ENCODE assay signal across 15 cellular contexts in the genomic region with DNA sequence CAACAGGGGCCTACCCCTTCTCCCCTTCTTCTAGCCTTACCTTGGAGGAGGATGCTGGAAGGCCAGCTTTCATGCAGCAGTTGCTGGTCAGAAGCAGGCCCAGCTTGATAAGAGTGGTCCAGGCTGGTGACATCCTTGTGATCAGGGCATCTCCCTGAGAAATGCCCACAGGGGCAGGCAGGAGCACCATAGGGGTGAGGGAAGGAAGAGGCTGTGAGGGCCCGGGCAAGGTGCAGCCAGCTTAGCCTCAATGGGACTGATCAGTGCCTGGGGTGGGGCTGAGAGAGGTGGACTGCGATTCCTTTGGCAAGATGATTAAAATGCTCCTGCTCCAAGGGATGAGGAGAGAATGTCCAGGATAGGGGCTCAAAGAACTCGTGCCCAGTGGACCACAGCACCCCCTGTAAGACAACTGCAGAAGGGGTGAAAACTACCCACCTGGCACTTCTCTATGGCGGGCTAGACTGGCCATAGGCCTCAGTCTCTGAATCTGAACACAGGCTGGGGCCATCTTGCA. TPM values are rescaled to one million over a fixed set of nuclear protein-coding genes. Genes with fewer than 3 reads are reported as not detected.
DNase-seq lines count a peak whose midpoint lies in the region; ATAC-seq and TF ChIP-seq lines count a peak whose summit lies in the region.
"Had no signal": no experiment of that assay in that cellular context is flagged by ENCODE, and none has a peak within 500 bp of the region (broad histone marks: within the 10 kb centered on the region; RNA-seq: fewer than 3 reads in every experiment).

No MANE protein-coding gene starts in this region.

- peak in 1 of 7 experiments; percentile 27 for DNase-seq in CD8-positive, alpha-beta T cell
- DNase-seq in chondrocyte (ENCODE audit: low spot score) = no peak
- no peak for DNase-seq in osteocyte (ENCODE audit: extremely low spot score, unreplicated experiment)
- no peak for DNase-seq in cortex of kidney (lab: John Stamatoyannopoulos, UW)
- no peak for DNase-seq in mucosa of descending colon
- no peak for DNase-seq in NCI-H1105 treated with DMSO at 0.1 percent for 48 hours (lab: John Stamatoyannopoulos, UW)
- no peak for DNase-seq in epidermal melanocyte (ENCODE audit: insufficient read length, low spot score)
- DNase-seq: activated T-cell treated with anti-CD3 and anti-CD28 coated beads for 4 hours, NCI-H1048, NCI-H510A had no signal

- peaks cover 34% of the 10 kb centered on the region for H3K36me3 Mint-ChIP-seq in CD8-positive, alpha-beta T cell
- peaks cover 21% of the 10 kb centered on the region for H3K36me3 Mint-ChIP-seq in chondrocyte (ENCODE audit: low read depth)
- peaks cover 29% of the 10 kb centered on the region for H3K36me3 Mint-ChIP-seq in osteocyte (ENCODE audit: unreplicated experiment)

- CTCF ChIA-PET in CD8-positive, alpha-beta T cell (lab: Charles Lee) = interaction anchor here (1.1 to 4.8 kb wide), 7 partner anchors 9 to 100 kb away, joined by 3 to 24 read pairs (median 10); partner anchors contain the start of gene GALK1
- CTCF ChIA-PET in HEK293 (lab: Yijun Ruan, JAX) = interaction anchor here (0.7 to 9.4 kb wide), 6 partner anchors 9 to 121 kb away, joined by 3 to 73 read pairs (median 6); partner anchors contain the start of gene GALK1

- ATAC-seq in CD8-positive, alpha-beta T cell = no peak
- ATAC-seq in mucosa of descending colon = no peak
- ATAC-seq: right lobe of liver had no signal

- H3K27ac Mint-ChIP-seq in CD8-positive, alpha-beta T cell = peak overlapping the region; percentile 78
- H3K27ac Mint-ChIP-seq in chondrocyte (ENCODE audit: unreplicated experiment) (peak overlapping the region; percentile 18), osteocyte (ENCODE audit: unreplicated experiment) (peak overlapping the region; percentile 80)

- no peak for TF ChIP-seq CTCF in CD8-positive, alpha-beta T cell (IDR thresholded peaks at IDR 0.05)
- no peak for TF ChIP-seq CTCF in HEK293 (tag by site-specific recombination; IDR thresholded peaks at IDR 0.05)
- TF ChIP-seq CTCF in chondrocyte (IDR thresholded peaks at IDR 0.05) = no peak
- TF ChIP-seq CTCF in osteocyte (IDR thresholded peaks at IDR 0.05) = no peak
- TF ChIP-seq CTCF in mucosa of descending colon (IDR thresholded peaks at IDR 0.05) = no peak

- H3K9me3 Mint-ChIP-seq in CD8-positive, alpha-beta T cell = no peaks in the 10 kb centered on the region
- H3K9me3 Mint-ChIP-seq in chondrocyte (ENCODE audit: low read depth) = no peaks in the 10 kb centered on the region
- no peaks in the 10 kb centered on the region for H3K9me3 Mint-ChIP-seq in osteocyte (ENCODE audit: unreplicated experiment)

- H3K36me3 ChIP-seq in CD8-positive, alpha-beta T cell (ENCODE audit: insufficient read depth, low read length) = peaks cover 32% of the 10 kb centered on the region
- peaks cover 0 to 49% of the 10 kb centered on the region in 2 experiments; a peak in 2 of 3 replicates for H3K36me3 ChIP-seq in HEK293 (ENCODE audit: control insufficient read depth in 2 of 2, insufficient read depth in 1 of 2, low read length in 2 of 2)
- peaks cover under 1% of the 10 kb centered on the region for H3K36me3 ChIP-seq in mucosa of descending colon (ENCODE audit: low read depth)

- intact Hi-C loops in CD8-positive, alpha-beta T cell (cut with DNase I, micrococcal nuclease) = no loop called here
- intact Hi-C loops in mucosa of descending colon (cut with DNase I, micrococcal nuclease) = no loop called here

- H3K4me1 Mint-ChIP-seq in CD8-positive, alpha-beta T cell (ENCODE audit: low read depth) = peaks cover 26% of the 10 kb centered on the region
- H3K4me1 Mint-ChIP-seq in chondrocyte (ENCODE audit: low read depth) = peaks cover 26% of the 10 kb centered on the region
- H3K4me1 Mint-ChIP-seq in osteocyte (ENCODE audit: unreplicated experiment) = peaks cover 29% of the 10 kb centered on the region

- no peak overlapping the region for H3K4me3 ChIP-seq in CD8-positive, alpha-beta T cell (ENCODE audit: low read depth, low read length)
- H3K4me3 ChIP-seq in HEK293 (ENCODE audit: low read depth, low read length) = no peak overlapping the region
- H3K4me3 ChIP-seq in mucosa of descending colon = no peak overlapping the region
- H3K4me3 ChIP-seq: cardiac muscle cell, HAP-1, right lobe of liver, thoracic aorta had no signal

- no peaks in the 10 kb centered on the region for H3K9me3 ChIP-seq in CD8-positive, alpha-beta T cell (ENCODE audit: low read length)
- H3K9me3 ChIP-seq in HEK293 (ENCODE audit: control insufficient read depth, insufficient read depth, low read depth, low read length) (no peaks in the 10 kb centered on the region), mucosa of descending colon (no peaks in the 10 kb centered on the region)
- H3K9me3 ChIP-seq: HAP-1, right lobe of liver, thoracic aorta had no signal

- POLR2A ChIA-PET in CD8-positive, alpha-beta T cell (lab: Charles Lee) = interaction anchor here (0.8 to 9.2 kb wide), 11 partner anchors 11 to 104 kb away, joined by 3 to 180 read pairs (median 10); partner anchors contain the start of genes GALK1, TRIM47, UNC13D and UNK
- POLR2A ChIA-PET in HEK293 (lab: Yijun Ruan, JAX) = interaction anchor here (0.9 to 8.1 kb wide), 4 partner anchors 10 to 81 kb away, joined by 3 to 234 read pairs (median 24); partner anchors contain the start of genes GALK1, UNK and WBP2

- no peaks in the 10 kb centered on the region for H3K27me3 Mint-ChIP-seq in CD8-positive, alpha-beta T cell (ENCODE audit: low read depth)
- H3K27me3 Mint-ChIP-seq in chondrocyte (ENCODE audit: low read depth) (no peaks in the 10 kb centered on the region), osteocyte (ENCODE audit: unreplicated experiment) (no peaks in the 10 kb centered on the region)

- H3K27ac ChIP-seq in CD8-positive, alpha-beta T cell (ENCODE audit: low read depth, low read length) = no peak overlapping the region
- H3K27ac ChIP-seq in HEK293 (ENCODE audit: extremely low read depth, low read depth, low read length) = no peak overlapping the region
- H3K27ac ChIP-seq: right lobe of liver had no signal

- H3K27me3 ChIP-seq in CD8-positive, alpha-beta T cell (ENCODE audit: insufficient read depth, low read length) = no peaks in the 10 kb centered on the region
- H3K27me3 ChIP-seq: cardiac muscle cell, right lobe of liver had no signal

- peaks cover 26% of the 10 kb centered on the region for H3K4me1 ChIP-seq in CD8-positive, alpha-beta T cell (ENCODE audit: insufficient read depth, low read length)
- peaks cover 8% of the 10 kb centered on the region; the same call in 1 of the 2 replicates for H3K4me1 ChIP-seq in HEK293 (ENCODE audit: control insufficient read depth, insufficient read depth, low read length)
- peaks cover 28% of the 10 kb centered on the region for H3K4me1 ChIP-seq in mucosa of descending colon (ENCODE audit: low read depth)

- peak overlapping the region; percentile 27 for H3K4me3 Mint-ChIP-seq in CD8-positive, alpha-beta T cell
- H3K4me3 Mint-ChIP-seq in chondrocyte (ENCODE audit: unreplicated experiment) (no peak overlapping the region), osteocyte (ENCODE audit: unreplicated experiment) (no peak overlapping the region)

TF ChIP-seq in HEK293, 187 proteins besides CTCF, POLR2A, EP300 and RAD21:
- no peak for TF ChIP-seq ZNF48 (tag by site-specific recombination; IDR thresholded peaks at IDR 0.05)
- 0 out of 2 replicates have a peak, but pooled peaks have one; percentile 11 for TF ChIP-seq ZNF10 (tag by site-specific recombination; IDR thresholded peaks at IDR 0.05)

RNA-seq across cellular contexts. Expression of gene GALK1, which starts 9.5 kb away (rescaled TPM):
- 1 to 10 TPM; 3.4 to 3.7 TPM for total RNA-seq in CD8-positive, alpha-beta T cell
- total RNA-seq in chondrocyte (27.8 to 34.7 TPM (median 30.0 TPM) in 3 replicates), osteocyte (30.3 and 31.2 TPM in 2 replicates), mucosa of descending colon (10 to 100 TPM in 2 of 3 donors, 1 to 10 TPM in 1; 7.1 to 18.2 (median 18.2) TPM)

RNA-seq across cellular contexts. Expression of gene UNK, which starts 10.1 kb away (rescaled TPM):
- 10 to 100 TPM; 37.3 to 42.8 TPM for total RNA-seq in CD8-positive, alpha-beta T cell
- 20.9 to 35.8 TPM (median 21.0 TPM) in 3 replicates for total RNA-seq in chondrocyte
- 35.1 and 38.2 TPM in 2 replicates for total RNA-seq in osteocyte
- 10 to 100 TPM; 24.5 to 27.5 (median 25.7) TPM for total RNA-seq in mucosa of descending colon

RNA-seq across cellular contexts. Expression of gene ITGB4, which starts 53.3 kb away (rescaled TPM):
- 1 to 10 TPM; 1.2 to 2.3 TPM for total RNA-seq in CD8-positive, alpha-beta T cell
- total RNA-seq in chondrocyte = 5.2 to 52.3 TPM (median 5.6 TPM) in 3 replicates
- total RNA-seq in osteocyte = 460 and 524 TPM in 2 replicates
- total RNA-seq in mucosa of descending colon = 100 to 1,000 TPM; 153 to 307 (median 246) TPM

Comparison
In these comparisons a context has a peak if more than half of its experiments do, and no peak if none do; other contexts are left out.
1. H3K27ac Mint-ChIP-seq: peak in every context shown above with its lines; median percentile 80 in osteocyte; 78 in CD8-positive, alpha-beta T cell; 18 in chondrocyte.